1 cellular context compared by ENCODE assay signal in genomic region chr3:56556908-56557814, GRCh38.
TF ChIP-seq lines count a peak whose summit lies in the region.

Gene CCDC66 (plus strand): TSS chr3:56557175. CDS start chr3:56557243, 68 bp downstream.

TF ChIP-seq in K562, 482 proteins besides CTCF, POLR2A, EP300 and RAD21 (continued from another document and continues in another):
- TF ChIP-seq LCOR (CRISPR knock-in tag; IDR thresholded peaks at IDR 0.05) (no peak), SMAD1 (IDR thresholded peaks at IDR 0.05; ENCODE audit: low read depth, low read length, partially characterized antibody) (peak; percentile 40), RNF2 (IDR thresholded peaks at IDR 0.05) (peak; percentile 64; the same call in 1 of the 2 replicates), TBP (optimal IDR thresholded peaks at IDR 0.05; ENCODE audit: low read depth, low read length) (peak; percentile 82), MAX (CRISPR knock-in tag; IDR thresholded peaks at IDR 0.05) (peak; percentile 27; the same call in 1 of the 2 replicates), MITF (IDR thresholded peaks at IDR 0.05) (no peak), ZFP36 (IDR thresholded peaks at IDR 0.05; ENCODE audit: low read depth, low read length, partially characterized antibody) (no peak), SAP30 (IDR thresholded peaks at IDR 0.05; ENCODE audit: borderline replicate concordance, insufficient read depth, low read depth, low read length, poor library complexity, severe bottlenecking) (peak; percentile 54), NFIC (IDR thresholded peaks at IDR 0.05) (peak; percentile 31; the same call in 1 of the 2 replicates), CREM (IDR thresholded peaks at IDR 0.05; ENCODE audit: low read depth) (peak; percentile 67), FOXA1 (IDR thresholded peaks at IDR 0.05; ENCODE audit: borderline replicate concordance) (no peak), MCM5 (IDR thresholded peaks at IDR 0.05; ENCODE audit: low read depth) (no peak), ATF6 (CRISPR knock-in tag; IDR thresholded peaks at IDR 0.05) (peak; percentile 70; the same call in 1 of the 2 replicates), HNRNPK (IDR thresholded peaks at IDR 0.05; ENCODE audit: low read depth, low read length, poor library complexity, severe bottlenecking) (no peak), GABPB1 (CRISPR knock-in tag; IDR thresholded peaks at IDR 0.05) (peak; percentile 62; the same call in 1 of the 2 replicates), CBFA2T2 (conservative IDR thresholded peaks at IDR 0.05) (no peak), BCOR (IDR thresholded peaks at IDR 0.05) (no peak), HDAC1 (IDR thresholded peaks at IDR 0.05) (peak in 1 of 2 experiments; percentile 64; a peak in 1 of 4 replicates)
- TF ChIP-seq, protein P1, sequence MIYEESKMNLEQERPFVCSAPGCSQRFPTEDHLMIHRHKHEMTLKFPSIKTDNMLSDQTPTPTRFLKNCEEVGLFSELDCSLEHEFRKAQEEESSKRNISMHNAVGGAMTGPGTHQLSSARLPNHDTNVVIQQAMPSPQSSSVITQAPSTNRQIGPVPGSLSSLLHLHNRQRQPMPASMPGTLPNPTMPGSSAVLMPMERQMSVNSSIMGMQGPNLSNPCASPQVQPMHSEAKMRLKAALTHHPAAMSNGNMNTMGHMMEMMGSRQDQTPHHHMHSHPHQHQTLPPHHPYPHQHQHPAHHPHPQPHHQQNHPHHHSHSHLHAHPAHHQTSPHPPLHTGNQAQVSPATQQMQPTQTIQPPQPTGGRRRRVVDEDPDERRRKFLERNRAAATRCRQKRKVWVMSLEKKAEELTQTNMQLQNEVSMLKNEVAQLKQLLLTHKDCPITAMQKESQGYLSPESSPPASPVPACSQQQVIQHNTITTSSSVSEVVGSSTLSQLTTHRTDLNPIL (CRISPR knock-in tag; IDR thresholded peaks at IDR 0.05), result no peak
- TF ChIP-seq, protein P2, sequence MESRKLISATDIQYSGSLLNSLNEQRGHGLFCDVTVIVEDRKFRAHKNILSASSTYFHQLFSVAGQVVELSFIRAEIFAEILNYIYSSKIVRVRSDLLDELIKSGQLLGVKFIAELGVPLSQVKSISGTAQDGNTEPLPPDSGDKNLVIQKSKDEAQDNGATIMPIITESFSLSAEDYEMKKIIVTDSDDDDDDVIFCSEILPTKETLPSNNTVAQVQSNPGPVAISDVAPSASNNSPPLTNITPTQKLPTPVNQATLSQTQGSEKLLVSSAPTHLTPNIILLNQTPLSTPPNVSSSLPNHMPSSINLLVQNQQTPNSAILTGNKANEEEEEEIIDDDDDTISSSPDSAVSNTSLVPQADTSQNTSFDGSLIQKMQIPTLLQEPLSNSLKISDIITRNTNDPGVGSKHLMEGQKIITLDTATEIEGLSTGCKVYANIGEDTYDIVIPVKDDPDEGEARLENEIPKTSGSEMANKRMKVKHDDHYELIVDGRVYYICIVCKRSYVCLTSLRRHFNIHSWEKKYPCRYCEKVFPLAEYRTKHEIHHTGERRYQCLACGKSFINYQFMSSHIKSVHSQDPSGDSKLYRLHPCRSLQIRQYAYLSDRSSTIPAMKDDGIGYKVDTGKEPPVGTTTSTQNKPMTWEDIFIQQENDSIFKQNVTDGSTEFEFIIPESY (CRISPR knock-in tag; IDR thresholded peaks at IDR 0.05), result peak; percentile 14; the same call in 1 of the 2 replicates
- TF ChIP-seq, protein P3, sequence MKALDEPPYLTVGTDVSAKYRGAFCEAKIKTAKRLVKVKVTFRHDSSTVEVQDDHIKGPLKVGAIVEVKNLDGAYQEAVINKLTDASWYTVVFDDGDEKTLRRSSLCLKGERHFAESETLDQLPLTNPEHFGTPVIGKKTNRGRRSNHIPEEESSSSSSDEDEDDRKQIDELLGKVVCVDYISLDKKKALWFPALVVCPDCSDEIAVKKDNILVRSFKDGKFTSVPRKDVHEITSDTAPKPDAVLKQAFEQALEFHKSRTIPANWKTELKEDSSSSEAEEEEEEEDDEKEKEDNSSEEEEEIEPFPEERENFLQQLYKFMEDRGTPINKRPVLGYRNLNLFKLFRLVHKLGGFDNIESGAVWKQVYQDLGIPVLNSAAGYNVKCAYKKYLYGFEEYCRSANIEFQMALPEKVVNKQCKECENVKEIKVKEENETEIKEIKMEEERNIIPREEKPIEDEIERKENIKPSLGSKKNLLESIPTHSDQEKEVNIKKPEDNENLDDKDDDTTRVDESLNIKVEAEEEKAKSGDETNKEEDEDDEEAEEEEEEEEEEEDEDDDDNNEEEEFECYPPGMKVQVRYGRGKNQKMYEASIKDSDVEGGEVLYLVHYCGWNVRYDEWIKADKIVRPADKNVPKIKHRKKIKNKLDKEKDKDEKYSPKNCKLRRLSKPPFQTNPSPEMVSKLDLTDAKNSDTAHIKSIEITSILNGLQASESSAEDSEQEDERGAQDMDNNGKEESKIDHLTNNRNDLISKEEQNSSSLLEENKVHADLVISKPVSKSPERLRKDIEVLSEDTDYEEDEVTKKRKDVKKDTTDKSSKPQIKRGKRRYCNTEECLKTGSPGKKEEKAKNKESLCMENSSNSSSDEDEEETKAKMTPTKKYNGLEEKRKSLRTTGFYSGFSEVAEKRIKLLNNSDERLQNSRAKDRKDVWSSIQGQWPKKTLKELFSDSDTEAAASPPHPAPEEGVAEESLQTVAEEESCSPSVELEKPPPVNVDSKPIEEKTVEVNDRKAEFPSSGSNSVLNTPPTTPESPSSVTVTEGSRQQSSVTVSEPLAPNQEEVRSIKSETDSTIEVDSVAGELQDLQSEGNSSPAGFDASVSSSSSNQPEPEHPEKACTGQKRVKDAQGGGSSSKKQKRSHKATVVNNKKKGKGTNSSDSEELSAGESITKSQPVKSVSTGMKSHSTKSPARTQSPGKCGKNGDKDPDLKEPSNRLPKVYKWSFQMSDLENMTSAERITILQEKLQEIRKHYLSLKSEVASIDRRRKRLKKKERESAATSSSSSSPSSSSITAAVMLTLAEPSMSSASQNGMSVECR (CRISPR knock-in tag; IDR thresholded peaks at IDR 0.05), result peak; percentile 46; the same call in 1 of the 2 replicates
- TF ChIP-seq, protein P4, sequence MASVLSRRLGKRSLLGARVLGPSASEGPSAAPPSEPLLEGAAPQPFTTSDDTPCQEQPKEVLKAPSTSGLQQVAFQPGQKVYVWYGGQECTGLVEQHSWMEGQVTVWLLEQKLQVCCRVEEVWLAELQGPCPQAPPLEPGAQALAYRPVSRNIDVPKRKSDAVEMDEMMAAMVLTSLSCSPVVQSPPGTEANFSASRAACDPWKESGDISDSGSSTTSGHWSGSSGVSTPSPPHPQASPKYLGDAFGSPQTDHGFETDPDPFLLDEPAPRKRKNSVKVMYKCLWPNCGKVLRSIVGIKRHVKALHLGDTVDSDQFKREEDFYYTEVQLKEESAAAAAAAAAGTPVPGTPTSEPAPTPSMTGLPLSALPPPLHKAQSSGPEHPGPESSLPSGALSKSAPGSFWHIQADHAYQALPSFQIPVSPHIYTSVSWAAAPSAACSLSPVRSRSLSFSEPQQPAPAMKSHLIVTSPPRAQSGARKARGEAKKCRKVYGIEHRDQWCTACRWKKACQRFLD (CRISPR knock-in tag; IDR thresholded peaks at IDR 0.05), result no peak
- TF ChIP-seq, protein P5, sequence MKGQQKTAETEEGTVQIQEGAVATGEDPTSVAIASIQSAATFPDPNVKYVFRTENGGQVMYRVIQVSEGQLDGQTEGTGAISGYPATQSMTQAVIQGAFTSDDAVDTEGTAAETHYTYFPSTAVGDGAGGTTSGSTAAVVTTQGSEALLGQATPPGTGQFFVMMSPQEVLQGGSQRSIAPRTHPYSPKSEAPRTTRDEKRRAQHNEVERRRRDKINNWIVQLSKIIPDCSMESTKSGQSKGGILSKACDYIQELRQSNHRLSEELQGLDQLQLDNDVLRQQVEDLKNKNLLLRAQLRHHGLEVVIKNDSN (CRISPR knock-in tag; IDR thresholded peaks at IDR 0.05), result peak; percentile 36; the same call in 1 of the 2 replicates
- TF ChIP-seq, protein P6, sequence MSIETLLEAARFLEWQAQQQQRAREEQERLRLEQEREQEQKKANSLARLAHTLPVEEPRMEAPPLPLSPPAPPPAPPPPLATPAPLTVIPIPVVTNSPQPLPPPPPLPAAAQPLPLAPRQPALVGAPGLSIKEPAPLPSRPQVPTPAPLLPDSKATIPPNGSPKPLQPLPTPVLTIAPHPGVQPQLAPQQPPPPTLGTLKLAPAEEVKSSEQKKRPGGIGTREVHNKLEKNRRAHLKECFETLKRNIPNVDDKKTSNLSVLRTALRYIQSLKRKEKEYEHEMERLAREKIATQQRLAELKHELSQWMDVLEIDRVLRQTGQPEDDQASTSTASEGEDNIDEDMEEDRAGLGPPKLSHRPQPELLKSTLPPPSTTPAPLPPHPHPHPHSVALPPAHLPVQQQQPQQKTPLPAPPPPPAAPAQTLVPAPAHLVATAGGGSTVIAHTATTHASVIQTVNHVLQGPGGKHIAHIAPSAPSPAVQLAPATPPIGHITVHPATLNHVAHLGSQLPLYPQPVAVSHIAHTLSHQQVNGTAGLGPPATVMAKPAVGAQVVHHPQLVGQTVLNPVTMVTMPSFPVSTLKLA (conservative IDR thresholded peaks at IDR 0.05), result peak in 1 of 2 experiments; percentile 61; a peak in 3 of 4 replicates
